ENCODE assay signal across 1 cellular context in the genomic region with DNA sequence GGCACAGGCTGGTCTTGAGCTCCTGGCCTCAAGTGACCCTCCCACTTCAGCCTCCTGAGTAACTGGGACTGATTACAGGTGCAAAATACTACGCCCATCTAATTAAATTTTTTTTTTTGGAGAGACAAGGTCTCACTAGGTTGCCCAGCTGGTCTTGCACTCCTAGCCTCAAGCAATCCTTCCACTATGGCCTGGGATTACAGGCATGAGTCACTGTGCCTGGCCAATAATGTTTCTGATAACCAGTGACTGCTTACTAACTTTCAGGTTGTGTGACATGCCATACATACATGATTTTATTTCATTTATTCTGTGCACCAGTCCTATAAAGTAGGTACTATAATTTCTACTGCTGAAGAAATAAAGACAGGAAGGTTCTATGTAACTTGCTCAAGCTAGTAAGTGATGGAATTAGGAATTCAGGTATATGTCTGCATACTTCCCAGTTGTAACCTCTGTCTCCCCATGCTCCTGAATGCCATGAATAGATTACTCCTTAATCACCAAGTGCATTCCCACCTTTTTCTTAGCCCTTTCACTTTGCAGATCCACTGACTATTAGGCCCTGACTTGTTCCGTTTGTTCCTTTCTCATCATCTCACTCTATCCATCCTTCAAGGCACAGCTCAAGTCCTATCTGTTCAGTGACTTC.
TF ChIP-seq lines count a peak whose summit lies in the region.

No MANE protein-coding gene starts in this region.

TF ChIP-seq in HCT116, 20 proteins besides CTCF, POLR2A, EP300 and RAD21:
- TF ChIP-seq FOSL1 (IDR thresholded peaks at IDR 0.05; ENCODE audit: low read depth) (peak; percentile 42; the same call in 1 of the 2 replicates), EGR1 (IDR thresholded peaks at IDR 0.05; ENCODE audit: low read depth) (no peak)
